ENCODE assay signal across 2 cellular contexts in the genomic region with DNA sequence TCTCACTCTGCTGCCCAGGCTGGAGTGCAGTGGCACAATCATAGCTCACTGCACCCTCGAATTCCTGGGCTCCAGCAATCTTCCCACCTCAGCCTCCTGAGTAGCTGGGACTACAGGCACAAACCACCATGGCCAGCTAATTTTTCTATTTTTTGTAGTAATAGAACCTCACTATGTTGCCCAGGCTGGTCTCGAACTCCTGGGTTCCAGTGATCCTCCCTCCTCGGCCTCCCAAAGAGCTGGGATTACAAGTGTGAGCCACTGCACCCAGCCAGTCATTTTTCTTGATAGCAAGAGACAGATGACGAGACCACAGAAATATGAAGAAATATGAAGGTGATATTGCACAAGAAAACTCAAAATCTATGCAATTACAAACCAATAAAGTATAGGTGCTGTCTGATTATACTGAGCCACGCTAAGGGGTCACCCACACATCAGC.
TF ChIP-seq lines count a peak whose summit lies in the region.
"Not testable (repeated sequence)": the region's sequence is repeated elsewhere in the genome, so short reads cannot be mapped to it uniquely, and the experiment has no call there.

No MANE protein-coding gene starts in this region.

TF ChIP-seq in K562, 482 proteins besides CTCF, POLR2A, EP300 and RAD21:
- not testable (repeated sequence) for TF ChIP-seq CEBPG (CRISPR knock-in tag; IDR thresholded peaks at IDR 0.05)
- peak; percentile 41 to 81 for TF ChIP-seq CEBPG (tag; conservative IDR thresholded peaks at IDR 0.05 in 1 of 2, IDR thresholded peaks at IDR 0.05 in 1 of 2)
- TF ChIP-seq CEBPB (tag; IDR thresholded peaks at IDR 0.05): peak; percentile 73

TF ChIP-seq in HepG2, 621 proteins besides CTCF, POLR2A, EP300 and RAD21:
- TF ChIP-seq, protein P1, sequence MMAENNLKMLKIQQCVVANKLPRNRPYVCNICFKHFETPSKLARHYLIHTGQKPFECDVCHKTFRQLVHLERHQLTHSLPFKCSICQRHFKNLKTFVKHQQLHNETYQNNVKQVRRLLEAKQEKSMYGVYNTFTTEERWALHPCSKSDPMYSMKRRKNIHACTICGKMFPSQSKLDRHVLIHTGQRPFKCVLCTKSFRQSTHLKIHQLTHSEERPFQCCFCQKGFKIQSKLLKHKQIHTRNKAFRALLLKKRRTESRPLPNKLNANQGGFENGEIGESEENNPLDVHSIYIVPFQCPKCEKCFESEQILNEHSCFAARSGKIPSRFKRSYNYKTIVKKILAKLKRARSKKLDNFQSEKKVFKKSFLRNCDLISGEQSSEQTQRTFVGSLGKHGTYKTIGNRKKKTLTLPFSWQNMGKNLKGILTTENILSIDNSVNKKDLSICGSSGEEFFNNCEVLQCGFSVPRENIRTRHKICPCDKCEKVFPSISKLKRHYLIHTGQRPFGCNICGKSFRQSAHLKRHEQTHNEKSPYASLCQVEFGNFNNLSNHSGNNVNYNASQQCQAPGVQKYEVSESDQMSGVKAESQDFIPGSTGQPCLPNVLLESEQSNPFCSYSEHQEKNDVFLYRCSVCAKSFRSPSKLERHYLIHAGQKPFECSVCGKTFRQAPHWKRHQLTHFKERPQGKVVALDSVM (CRISPR knock-in tag; IDR thresholded peaks at IDR 0.05): peak; percentile 75
- TF ChIP-seq CEBPB (IDR thresholded peaks at IDR 0.05; ENCODE audit: borderline replicate concordance, low read depth, low read length) (peak; percentile 79), POLR2G (IDR thresholded peaks at IDR 0.05; ENCODE audit: low read depth, low read length) (0 out of 2 replicates have a peak, but pooled peaks have one; percentile 29), CEBPG (CRISPR knock-in tag; IDR thresholded peaks at IDR 0.05) (peak; percentile 47), ZNF121 (CRISPR knock-in tag; IDR thresholded peaks at IDR 0.05) (peak; percentile 58)
